1 cellular context compared by ENCODE assay signal in the genomic region with DNA sequence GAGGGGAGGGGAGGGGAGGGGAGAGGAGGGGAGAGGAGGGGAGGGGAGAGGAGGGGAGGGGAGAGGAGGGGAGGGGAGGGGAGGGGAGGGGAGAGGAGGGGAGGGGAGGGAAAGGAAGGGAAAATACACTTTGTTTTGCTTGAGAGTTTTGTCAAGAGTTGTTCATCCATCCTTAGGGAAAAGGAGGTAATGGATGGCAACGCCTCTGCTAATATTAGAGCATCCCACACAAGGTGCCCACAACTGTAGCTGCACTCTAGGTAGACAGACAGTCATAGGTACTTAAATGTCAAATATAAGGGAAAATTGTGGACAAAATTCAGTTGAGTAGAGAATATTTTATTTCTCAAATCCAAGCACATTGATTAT.
TF ChIP-seq lines count a peak whose summit lies in the region.

No MANE protein-coding gene starts in this region.

TF ChIP-seq in GM23338, 12 proteins besides CTCF, POLR2A, EP300 and RAD21 (continued from another document):
- TF ChIP-seq, protein P1, sequence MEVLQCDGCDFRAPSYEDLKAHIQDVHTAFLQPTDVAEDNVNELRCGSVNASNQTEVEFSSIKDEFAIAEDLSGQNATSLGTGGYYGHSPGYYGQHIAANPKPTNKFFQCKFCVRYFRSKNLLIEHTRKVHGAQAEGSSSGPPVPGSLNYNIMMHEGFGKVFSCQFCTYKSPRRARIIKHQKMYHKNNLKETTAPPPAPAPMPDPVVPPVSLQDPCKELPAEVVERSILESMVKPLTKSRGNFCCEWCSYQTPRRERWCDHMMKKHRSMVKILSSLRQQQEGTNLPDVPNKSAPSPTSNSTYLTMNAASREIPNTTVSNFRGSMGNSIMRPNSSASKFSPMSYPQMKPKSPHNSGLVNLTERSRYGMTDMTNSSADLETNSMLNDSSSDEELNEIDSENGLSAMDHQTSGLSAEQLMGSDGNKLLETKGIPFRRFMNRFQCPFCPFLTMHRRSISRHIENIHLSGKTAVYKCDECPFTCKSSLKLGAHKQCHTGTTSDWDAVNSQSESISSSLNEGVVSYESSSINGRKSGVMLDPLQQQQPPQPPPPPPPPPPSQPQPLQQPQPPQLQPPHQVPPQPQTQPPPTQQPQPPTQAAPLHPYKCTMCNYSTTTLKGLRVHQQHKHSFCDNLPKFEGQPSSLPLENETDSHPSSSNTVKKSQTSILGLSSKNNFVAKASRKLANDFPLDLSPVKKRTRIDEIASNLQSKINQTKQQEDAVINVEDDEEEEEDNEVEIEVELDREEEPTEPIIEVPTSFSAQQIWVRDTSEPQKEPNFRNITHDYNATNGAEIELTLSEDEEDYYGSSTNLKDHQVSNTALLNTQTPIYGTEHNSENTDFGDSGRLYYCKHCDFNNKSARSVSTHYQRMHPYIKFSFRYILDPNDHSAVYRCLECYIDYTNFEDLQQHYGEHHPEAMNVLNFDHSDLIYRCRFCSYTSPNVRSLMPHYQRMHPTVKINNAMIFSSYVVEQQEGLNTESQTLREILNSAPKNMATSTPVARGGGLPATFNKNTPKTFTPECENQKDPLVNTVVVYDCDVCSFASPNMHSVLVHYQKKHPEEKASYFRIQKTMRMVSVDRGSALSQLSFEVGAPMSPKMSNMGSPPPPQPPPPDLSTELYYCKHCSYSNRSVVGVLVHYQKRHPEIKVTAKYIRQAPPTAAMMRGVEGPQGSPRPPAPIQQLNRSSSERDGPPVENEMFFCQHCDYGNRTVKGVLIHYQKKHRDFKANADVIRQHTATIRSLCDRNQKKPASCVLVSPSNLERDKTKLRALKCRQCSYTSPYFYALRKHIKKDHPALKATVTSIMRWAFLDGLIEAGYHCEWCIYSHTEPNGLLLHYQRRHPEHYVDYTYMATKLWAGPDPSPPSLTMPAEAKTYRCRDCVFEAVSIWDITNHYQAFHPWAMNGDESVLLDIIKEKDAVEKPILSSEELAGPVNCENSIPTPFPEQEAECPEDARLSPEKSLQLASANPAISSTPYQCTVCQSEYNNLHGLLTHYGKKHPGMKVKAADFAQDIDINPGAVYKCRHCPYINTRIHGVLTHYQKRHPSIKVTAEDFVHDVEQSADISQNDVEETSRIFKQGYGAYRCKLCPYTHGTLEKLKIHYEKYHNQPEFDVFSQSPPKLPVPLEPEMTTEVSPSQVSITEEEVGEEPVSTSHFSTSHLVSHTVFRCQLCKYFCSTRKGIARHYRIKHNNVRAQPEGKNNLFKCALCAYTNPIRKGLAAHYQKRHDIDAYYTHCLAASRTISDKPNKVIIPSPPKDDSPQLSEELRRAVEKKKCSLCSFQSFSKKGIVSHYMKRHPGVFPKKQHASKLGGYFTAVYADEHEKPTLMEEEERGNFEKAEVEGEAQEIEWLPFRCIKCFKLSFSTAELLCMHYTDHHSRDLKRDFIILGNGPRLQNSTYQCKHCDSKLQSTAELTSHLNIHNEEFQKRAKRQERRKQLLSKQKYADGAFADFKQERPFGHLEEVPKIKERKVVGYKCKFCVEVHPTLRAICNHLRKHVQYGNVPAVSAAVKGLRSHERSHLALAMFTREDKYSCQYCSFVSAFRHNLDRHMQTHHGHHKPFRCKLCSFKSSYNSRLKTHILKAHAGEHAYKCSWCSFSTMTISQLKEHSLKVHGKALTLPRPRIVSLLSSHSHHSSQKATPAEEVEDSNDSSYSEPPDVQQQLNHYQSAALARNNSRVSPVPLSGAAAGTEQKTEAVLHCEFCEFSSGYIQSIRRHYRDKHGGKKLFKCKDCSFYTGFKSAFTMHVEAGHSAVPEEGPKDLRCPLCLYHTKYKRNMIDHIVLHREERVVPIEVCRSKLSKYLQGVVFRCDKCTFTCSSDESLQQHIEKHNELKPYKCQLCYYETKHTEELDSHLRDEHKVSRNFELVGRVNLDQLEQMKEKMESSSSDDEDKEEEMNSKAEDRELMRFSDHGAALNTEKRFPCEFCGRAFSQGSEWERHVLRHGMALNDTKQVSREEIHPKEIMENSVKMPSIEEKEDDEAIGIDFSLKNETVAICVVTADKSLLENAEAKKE (CRISPR knock-in tag; IDR thresholded peaks at IDR 0.05), result no peak
